ENCODE assay signal across 8 cellular contexts in the genomic region with DNA sequence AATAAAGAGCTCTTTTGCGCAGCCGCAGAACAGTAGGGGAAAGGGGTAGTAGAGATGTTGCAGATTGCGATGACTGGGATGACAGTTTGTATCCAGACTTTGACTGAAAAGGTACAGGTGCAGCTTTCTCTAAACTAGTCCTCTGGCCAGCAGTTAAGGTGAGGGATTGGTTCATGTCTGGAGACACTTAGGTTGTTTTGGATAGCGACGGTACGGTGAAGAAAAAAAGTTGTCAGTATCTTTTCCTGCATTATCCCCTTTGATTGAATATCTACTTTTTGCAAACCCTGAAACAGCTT. TPM values are rescaled to one million over a fixed set of nuclear protein-coding genes. Genes with fewer than 3 reads are reported as not detected.
DNase-seq lines count a peak whose midpoint lies in the region; ATAC-seq and TF ChIP-seq lines count a peak whose summit lies in the region.

No MANE protein-coding gene starts in this region.

- peaks cover 9% of the 10 kb centered on the region; the same call in 1 of the 2 replicates for H3K4me1 ChIP-seq in HUES64 (ENCODE audit: insufficient read depth, low read length)

- TF ChIP-seq CTCF in BJ (IDR thresholded peaks at IDR 0.05; ENCODE audit: insufficient read depth, low read depth, low read length), result no peak

- CTCF ChIA-PET in BJ (lab: Yijun Ruan, JAX), result interaction anchor here (0.5 to 5.3 kb wide), 2 partner anchors 12 to 74 kb away, joined by 4 to 37 read pairs; no protein-coding TSS in a partner anchor

- 10% methylated on average over 6 of the region's 6 CpGs for WGBS in HUES64

- H3K9me3 ChIP-seq in HUES64 (ENCODE audit: insufficient read depth, low read depth, low read length), result no peaks in the 10 kb centered on the region

- ATAC-seq in activated naive CD4-positive, alpha-beta T cell treated with anti-CD3 and anti-CD28 coated beads, Interleukin-2, amount 50 U/mL, for 72 hours, result peak in 1 of 2 donors; percentile 2
- ATAC-seq in HG02623 (IDR thresholded peaks at IDR 0.05; ENCODE audit: unreplicated experiment), result no peak

- H3K27ac Mint-ChIP-seq in activated naive CD4-positive, alpha-beta T cell treated with anti-CD3 and anti-CD28 coated beads, Interleukin-2, amount 50 U/mL, for 72 hours, result peak overlapping the region; percentile 99

- POLR2A ChIA-PET in BJ (lab: Charles Lee), result interaction anchor here (1.0 kb wide), 1 partner anchor 14 kb away, joined by 3 read pairs; the partner anchor contains the start of gene ABCF1

- DNase-seq in BJ (ENCODE audit: low read depth) (no peak), inferior parietal cortex (ENCODE audit: extremely low spot score) (peak; percentile 52), dermis blood vessel endothelial cell (no peak), hypothalamus (lab: John Stamatoyannopoulos, UW) (no peak)
- DNase-seq in activated naive CD4-positive, alpha-beta T cell treated with anti-CD3 and anti-CD28 coated beads, Interleukin-2, amount 50 U/mL, for 72 hours (ENCODE audit: low spot score in 2 of 2), result no peak

- H3K27me3 ChIP-seq in BJ (ENCODE audit: control insufficient read depth, insufficient read depth, low read length) (no peaks in the 10 kb centered on the region), HUES64 (ENCODE audit: insufficient read depth, low read length) (no peaks in the 10 kb centered on the region)

- H3K9ac ChIP-seq in HUES64 (ENCODE audit: low read depth, low read length), result peak overlapping the region; percentile 87

- H3K27ac ChIP-seq in HUES64 (ENCODE audit: low read depth, low read length), result peak overlapping the region; percentile 99
- H3K27ac ChIP-seq in temporal lobe (ENCODE audit: low read depth, low read length), result peak overlapping the region; percentile 95

- peak overlapping the region; percentile 65 for H3K4me3 ChIP-seq in BJ (ENCODE audit: low read depth, low read length)
- H3K4me3 ChIP-seq in HUES64 (ENCODE audit: low read length), result peak overlapping the region; percentile 81

- H3K36me3 ChIP-seq in BJ (ENCODE audit: control insufficient read depth, insufficient read depth, low read length), result peaks cover 12% of the 10 kb centered on the region
- peaks cover 53% of the 10 kb centered on the region for H3K36me3 ChIP-seq in HUES64 (ENCODE audit: insufficient read depth, low read length)

- peaks cover 46 to 56% of the 10 kb centered on the region in 2 donors for H3K36me3 Mint-ChIP-seq in activated naive CD4-positive, alpha-beta T cell treated with anti-CD3 and anti-CD28 coated beads, Interleukin-2, amount 50 U/mL, for 72 hours

- no peaks in the 10 kb centered on the region for H3K9me3 Mint-ChIP-seq in activated naive CD4-positive, alpha-beta T cell treated with anti-CD3 and anti-CD28 coated beads, Interleukin-2, amount 50 U/mL, for 72 hours

RNA-seq across cellular contexts. Expression of gene PRR3, which starts 0.5 kb away (rescaled TPM):
- 15.8 and 16.0 TPM in 2 replicates for polyA plus RNA-seq in BJ (2011; rRNA removed)
- 9.4 and 20.5 TPM in 2 replicates for polyA minus RNA-seq in BJ (2011; rRNA and poly(A)+ RNA removed)
- 19.1 TPM for polyA plus RNA-seq in HUES64 (2013, experiment 1 of 2)
- polyA plus RNA-seq in HUES64 (2013, experiment 2 of 2), result 21.8 TPM
- total RNA-seq in activated naive CD4-positive, alpha-beta T cell treated with anti-CD3 and anti-CD28 coated beads, Interleukin-2, amount 50 U/mL, for 72 hours, result 10 to 100 TPM; 19.8 to 27.4 TPM
- 7.6 TPM for total RNA-seq in temporal lobe
- total RNA-seq in dermis blood vessel endothelial cell, result 2.9 and 3.5 TPM in 2 replicates

RNA-seq across cellular contexts. Expression of gene GNL1, which starts 1.3 kb away (rescaled TPM):
- 47.4 and 47.6 TPM in 2 replicates for polyA plus RNA-seq in BJ (2011; rRNA removed)
- 31.9 and 49.9 TPM in 2 replicates for polyA minus RNA-seq in BJ (2011; rRNA and poly(A)+ RNA removed)
- 49.8 TPM for polyA plus RNA-seq in HUES64 (2013, experiment 1 of 2)
- polyA plus RNA-seq in HUES64 (2013, experiment 2 of 2), result 41.7 TPM
- total RNA-seq in activated naive CD4-positive, alpha-beta T cell treated with anti-CD3 and anti-CD28 coated beads, Interleukin-2, amount 50 U/mL, for 72 hours, result 100 to 1,000 TPM; 107 to 139 TPM
- total RNA-seq in temporal lobe (27.8 TPM), dermis blood vessel endothelial cell (53.1 and 63.0 TPM in 2 replicates)

RNA-seq across cellular contexts. Expression of gene ABCF1, which starts 13.6 kb away (rescaled TPM):
- 30.0 and 37.9 TPM in 2 replicates for polyA plus RNA-seq in BJ (2011; rRNA removed)
- polyA minus RNA-seq in BJ (2011; rRNA and poly(A)+ RNA removed), result 48.5 and 54.9 TPM in 2 replicates
- polyA plus RNA-seq in HUES64 (2013, experiment 1 of 2), result 93.5 TPM
- 89.3 TPM for polyA plus RNA-seq in HUES64 (2013, experiment 2 of 2)
- 10 to 100 TPM; 84.7 to 91.3 TPM for total RNA-seq in activated naive CD4-positive, alpha-beta T cell treated with anti-CD3 and anti-CD28 coated beads, Interleukin-2, amount 50 U/mL, for 72 hours
- 17.7 TPM for total RNA-seq in temporal lobe
- 49.5 and 70.3 TPM in 2 replicates for total RNA-seq in dermis blood vessel endothelial cell

RNA-seq across cellular contexts. Expression of gene PPP1R10, which starts 59.4 kb away (rescaled TPM):
- polyA plus RNA-seq in BJ (2011; rRNA removed), result 27.0 and 32.2 TPM in 2 replicates
- 49.2 and 50.6 TPM in 2 replicates for polyA minus RNA-seq in BJ (2011; rRNA and poly(A)+ RNA removed)
- 28.6 TPM for polyA plus RNA-seq in HUES64 (2013, experiment 1 of 2)
- 32.6 TPM for polyA plus RNA-seq in HUES64 (2013, experiment 2 of 2)
- total RNA-seq in activated naive CD4-positive, alpha-beta T cell treated with anti-CD3 and anti-CD28 coated beads, Interleukin-2, amount 50 U/mL, for 72 hours, result 10 to 100 TPM; 92.1 to 96.8 TPM
- 17.7 TPM for total RNA-seq in temporal lobe
- 19.4 and 20.0 TPM in 2 replicates for total RNA-seq in dermis blood vessel endothelial cell
